In the genomic region with DNA sequence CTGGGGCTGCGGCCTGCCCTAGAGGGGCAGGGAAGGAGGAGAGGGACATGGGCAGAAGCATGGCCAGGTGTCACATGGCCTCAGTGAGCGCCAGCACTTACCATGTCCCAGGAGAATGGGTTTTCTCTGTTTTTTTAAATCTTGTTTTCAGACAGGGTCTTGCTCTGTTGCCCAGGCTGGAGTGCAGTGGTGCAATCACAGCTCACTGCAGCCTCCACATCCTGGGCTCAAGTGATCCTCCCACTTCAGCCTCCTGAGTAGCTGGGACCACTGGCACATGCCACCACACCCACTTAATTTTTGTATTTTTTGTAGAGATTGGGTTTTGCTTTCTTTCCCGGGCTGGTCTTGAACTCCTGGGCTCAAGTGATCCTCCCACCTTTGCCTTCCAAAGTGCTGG, we compare ENCODE assay signal across 19 cellular contexts. TPM values are rescaled to one million over a fixed set of nuclear protein-coding genes. Genes with fewer than 3 reads are reported as not detected.
"Had no signal": no experiment of that assay in that cellular context is flagged by ENCODE, and none has a peak within 500 bp of the region (broad histone marks: within the 10 kb centered on the region; RNA-seq: fewer than 3 reads in every experiment).

No MANE protein-coding gene starts in this region.

RNA-seq across cellular contexts. Expression of a gene that starts 12.5 kb away (rescaled TPM):
- total RNA-seq: activated B cell treated with CpG ODN at 0.5 μM for 24 hours; activated CD4-positive, alpha-beta memory T cell treated with anti-CD3 and anti-CD28 coated beads for 36 hours; activated CD4-positive, alpha-beta T cell treated with anti-CD3 and anti-CD28 coated beads, Interleukin-2, amount 10 ng/mL, durations not matched to agents 24 days and 14 days; activated CD8-positive, alpha-beta memory T cell treated with anti-CD3 and anti-CD28 coated beads for 36 hours; activated naive CD8-positive, alpha-beta T cell treated with anti-CD3 and anti-CD28 coated beads for 36 hours; activated T-cell treated with anti-CD3 and anti-CD28 coated beads, Interleukin-2, amount 50 U/mL, for 4 hours; activated T-helper 1 cell treated with anti-CD3 and anti-CD28 coated beads, Interleukin-12 subunit alpha, Interleukin-12 subunit beta, Interleukin-2, Interleukin-4 antibody, amounts not matched to agents 30 ng/mL and 10 ng/mL and 1 ng/mL, durations not matched to agents 14 hours and 24 hours and 36 hours; activated T-helper 17 cell treated with anti-CD3 and anti-CD28 coated beads, Interleukin-2, amount 50 U/mL, for 72 hours; adrenal gland; aorta; cardiac septum; cerebellum; T-helper 1 cell treated with Interleukin-12 subunit alpha and Interleukin-12 subunit beta and Interleukin-4 antibody, amounts not matched to agents 30 ng/mL and 1 ng/mL, for 36 hours; T-helper 17 cell; T-helper 2 cell treated with Interferon-gamma antibody and Interleukin-4, amounts not matched to agents 100 ng/mL and 5 ng/mL, for 36 hours had no signal
- polyA plus RNA-seq: aorta had no signal

RNA-seq across cellular contexts. Expression of a gene that starts 52.3 kb away (rescaled TPM):
- total RNA-seq: activated B cell treated with CpG ODN at 0.5 μM for 24 hours; activated CD4-positive, alpha-beta memory T cell treated with anti-CD3 and anti-CD28 coated beads for 36 hours; activated CD4-positive, alpha-beta T cell treated with anti-CD3 and anti-CD28 coated beads, Interleukin-2, amount 10 ng/mL, durations not matched to agents 24 days and 14 days; activated CD8-positive, alpha-beta memory T cell treated with anti-CD3 and anti-CD28 coated beads for 36 hours; activated CD8-positive, alpha-beta T cell treated with anti-CD3 and anti-CD28 coated beads for 36 hours; activated naive CD4-positive, alpha-beta T cell treated with anti-CD3 and anti-CD28 coated beads for 36 hours; activated naive CD8-positive, alpha-beta T cell treated with anti-CD3 and anti-CD28 coated beads for 36 hours; activated T-cell treated with anti-CD3 and anti-CD28 coated beads, Interleukin-2, amount 50 U/mL, for 4 hours; activated T-cell treated with anti-CD3 and anti-CD28 coated beads, Interleukin-2, amount 50 U/mL, for 72 hours; activated T-helper 1 cell treated with anti-CD3 and anti-CD28 coated beads, Interleukin-12 subunit alpha, Interleukin-12 subunit beta, Interleukin-2, Interleukin-4 antibody, amounts not matched to agents 30 ng/mL and 10 ng/mL and 1 ng/mL, durations not matched to agents 14 hours and 24 hours and 36 hours; activated T-helper 17 cell treated with anti-CD3 and anti-CD28 coated beads, Interleukin-2, amount 50 U/mL, for 72 hours; adrenal gland; cardiac septum; cerebellum; T-cell; T-helper 1 cell treated with Interleukin-12 subunit alpha and Interleukin-12 subunit beta and Interleukin-4 antibody, amounts not matched to agents 30 ng/mL and 1 ng/mL, for 36 hours; T-helper 17 cell; T-helper 2 cell treated with Interferon-gamma antibody and Interleukin-4, amounts not matched to agents 100 ng/mL and 5 ng/mL, for 36 hours had no signal
- polyA plus RNA-seq: aorta had no signal
